ENCODE assay signal across 17 cellular contexts in genomic region chr20:21361266-21361665, GRCh38. TPM values are rescaled to one million over a fixed set of nuclear protein-coding genes. Genes with fewer than 3 reads are reported as not detected.
DNase-seq lines count a peak whose midpoint lies in the region; ATAC-seq and TF ChIP-seq lines count a peak whose summit lies in the region.
"Had no signal": no experiment of that assay in that cellular context is flagged by ENCODE, and none has a peak within 500 bp of the region (broad histone marks: within the 10 kb centered on the region; RNA-seq: fewer than 3 reads in every experiment).

No MANE protein-coding gene starts in this region.

- no peak overlapping the region for H3K4me3 Mint-ChIP-seq in activated T-cell treated with anti-CD3 and anti-CD28 coated beads, Interleukin-2, amount 50 U/mL, for 72 hours
- no peak overlapping the region for H3K4me3 Mint-ChIP-seq in natural killer cell
- H3K4me3 Mint-ChIP-seq: brain, immature natural killer cell had no signal

- TF ChIP-seq CTCF in fibroblast of mammary gland (conservative IDR thresholded peaks at IDR 0.05; ENCODE audit: control insufficient read depth, insufficient read depth, low read depth, low read length) = no peak
- no peak for TF ChIP-seq CTCF in upper lobe of right lung (IDR thresholded peaks at IDR 0.05)
- TF ChIP-seq CTCF in natural killer cell (IDR thresholded peaks at IDR 0.05) = no peak

- in situ Hi-C loops in SK-MEL-5 (cut with HindIII; ENCODE audit: low pct_unique_long_range_greater_than_20kb, low sequenced_read_pairs) = no loop called here

- H3K27me3 Mint-ChIP-seq in activated T-cell treated with anti-CD3 and anti-CD28 coated beads, Interleukin-2, amount 50 U/mL, for 72 hours (ENCODE audit: low read depth) = no peaks in the 10 kb centered on the region
- no peaks in the 10 kb centered on the region for H3K27me3 Mint-ChIP-seq in natural killer cell (ENCODE audit: low read depth in 2 of 2)
- H3K27me3 Mint-ChIP-seq: brain had no signal

- intact Hi-C loops in upper lobe of right lung (cut with DNase I) = no loop called here
- intact Hi-C loops in natural killer cell (cut with micrococcal nuclease) = no loop called here
- intact Hi-C loops in Right ventricle myocardium superior (cut with DNase I) = no loop called here

- H3K27me3 ChIP-seq in upper lobe of right lung = no peaks in the 10 kb centered on the region
- H3K27me3 ChIP-seq: esophagus squamous epithelium, thyroid gland had no signal

- ATAC-seq in activated T-cell treated with anti-CD3 and anti-CD28 coated beads, Interleukin-2, amount 50 U/mL, for 72 hours (replicated peaks in 1 of 2) = no peak
- ATAC-seq in upper lobe of right lung = peak; percentile 91
- ATAC-seq in GM18870 (IDR thresholded peaks at IDR 0.05; ENCODE audit: unreplicated experiment) = no peak
- no peak for ATAC-seq in natural killer cell
- ATAC-seq in Right ventricle myocardium superior (ENCODE audit: poor library complexity) = no peak

- peaks cover 21% of the 10 kb centered on the region for H3K4me1 ChIP-seq in upper lobe of right lung
- H3K4me1 ChIP-seq: esophagus squamous epithelium had no signal

- DNase-seq in activated T-cell treated with anti-CD3 and anti-CD28 coated beads, Interleukin-2, amount 50 U/mL, for 72 hours = no peak
- DNase-seq in activated T-cell treated with anti-CD3 and anti-CD28 coated beads, Interleukin-2, amount 50 U/mL, for 48 hours = no peak
- peak; percentile 31 for DNase-seq in SK-MEL-5 (ENCODE audit: low read depth, low spot score)
- peak; percentile 10 for DNase-seq in fibroblast of mammary gland (ENCODE audit: low read depth)
- no peak for DNase-seq in upper lobe of right lung
- DNase-seq in natural killer cell = no peak
- no peak for DNase-seq in Right ventricle myocardium superior
- DNase-seq: esophagus squamous epithelium, immature natural killer cell, NCI-H187 treated with DMSO at 0.1 percent for 48 hours, PC-9, thyroid gland had no signal

- no peak overlapping the region for H3K4me3 ChIP-seq in fibroblast of mammary gland (ENCODE audit: control insufficient read depth, low read depth, low read length)
- H3K4me3 ChIP-seq in upper lobe of right lung = no peak overlapping the region
- H3K4me3 ChIP-seq: esophagus squamous epithelium, PC-9, thyroid gland had no signal

- H3K9me3 ChIP-seq in upper lobe of right lung = no peaks in the 10 kb centered on the region
- H3K9me3 ChIP-seq: esophagus squamous epithelium, thyroid gland had no signal

- no peaks in the 10 kb centered on the region for H3K9me3 Mint-ChIP-seq in activated T-cell treated with anti-CD3 and anti-CD28 coated beads, Interleukin-2, amount 50 U/mL, for 72 hours
- H3K9me3 Mint-ChIP-seq in natural killer cell = no peaks in the 10 kb centered on the region
- H3K9me3 Mint-ChIP-seq: brain, immature natural killer cell had no signal

- H3K36me3 Mint-ChIP-seq in activated T-cell treated with anti-CD3 and anti-CD28 coated beads, Interleukin-2, amount 50 U/mL, for 72 hours (ENCODE audit: insufficient read depth in 2 of 2) = peaks cover 18 to 34% of the 10 kb centered on the region in 2 donors
- H3K36me3 Mint-ChIP-seq in natural killer cell = peaks cover 33% of the 10 kb centered on the region

- H3K27ac Mint-ChIP-seq in activated T-cell treated with anti-CD3 and anti-CD28 coated beads, Interleukin-2, amount 50 U/mL, for 72 hours = peak overlapping the region; percentile 34
- no peak overlapping the region for H3K27ac Mint-ChIP-seq in natural killer cell
- H3K27ac Mint-ChIP-seq: brain had no signal

- peaks cover 73% of the 10 kb centered on the region for H3K36me3 ChIP-seq in upper lobe of right lung

- peaks cover 9% of the 10 kb centered on the region for H3K4me1 Mint-ChIP-seq in activated T-cell treated with anti-CD3 and anti-CD28 coated beads, Interleukin-2, amount 50 U/mL, for 72 hours (ENCODE audit: low read depth)
- peaks cover 10 to 16% of the 10 kb centered on the region in 2 donors for H3K4me1 Mint-ChIP-seq in natural killer cell

- H3K27ac ChIP-seq in upper lobe of right lung = peak overlapping the region; percentile 49
- H3K27ac ChIP-seq: esophagus squamous epithelium, PC-9, thyroid gland, VCaP had no signal

RNA-seq across cellular contexts. Expression of gene NKX2-4, which starts 36.1 kb away (rescaled TPM):
- total RNA-seq in activated T-cell treated with anti-CD3 and anti-CD28 coated beads, Interleukin-2, amount 50 U/mL, for 72 hours = not detected
- total RNA-seq in SK-MEL-5 (2014; rRNA removed; shearing (Covaris generic)) = 1.4 and 1.8 TPM in 2 replicates
- polyA plus RNA-seq in SK-MEL-5 (2015; cell fraction: cytosol; rRNA removed) = 0.96 and 1.7 TPM in 2 replicates
- 0.28 and 1.3 TPM in 2 replicates for polyA plus RNA-seq in SK-MEL-5 (2015; cell fraction: nucleus; rRNA removed)
- not detected for total RNA-seq in upper lobe of right lung
- not detected for total RNA-seq in natural killer cell
- not detected for total RNA-seq in Right ventricle myocardium superior
- total RNA-seq: esophagus squamous epithelium, myocyte, PC-9, skeletal muscle tissue had no signal
- polyA plus RNA-seq: immature natural killer cell had no signal

RNA-seq across cellular contexts. Expression of gene XRN2, which starts 58.1 kb away (rescaled TPM):
- total RNA-seq in activated T-cell treated with anti-CD3 and anti-CD28 coated beads, Interleukin-2, amount 50 U/mL, for 72 hours = 10 to 100 TPM; 77.9 to 81.8 TPM
- 151 and 160 TPM in 2 replicates for total RNA-seq in SK-MEL-5 (2014; rRNA removed; shearing (Covaris generic))
- polyA plus RNA-seq in SK-MEL-5 (2015; cell fraction: cytosol; rRNA removed) = 114 and 146 TPM in 2 replicates
- 129 and 137 TPM in 2 replicates for polyA plus RNA-seq in SK-MEL-5 (2015; cell fraction: nucleus; rRNA removed)
- total RNA-seq in upper lobe of right lung (54.9 TPM), natural killer cell (10 to 100 TPM; 52.9 to 61.8 (median 57.4) TPM), Right ventricle myocardium superior (31.7 TPM)

Comparison
In these comparisons a context has a peak if more than half of its experiments do, and no peak if none do; other contexts are left out.
1. DNase-seq: peak in SK-MEL-5 (single experiment) and fibroblast of mammary gland (single experiment); none in activated T-cell treated with anti-CD3 and anti-CD28 coated beads, Interleukin-2, amount 50 U/mL, for 72 hours (0 of 2), activated T-cell treated with anti-CD3 and anti-CD28 coated beads, Interleukin-2, amount 50 U/mL, for 48 hours (0 of 2), upper lobe of right lung (single experiment), natural killer cell (single experiment) and Right ventricle myocardium superior (single experiment).